Comparison of ENCODE assay signal across 11 cellular contexts in genomic region chr5:83925321-83925877, GRCh38.
DNase-seq lines count a peak whose midpoint lies in the region; ATAC-seq and TF ChIP-seq lines count a peak whose summit lies in the region.
"Had no signal": no experiment of that assay in that cellular context is flagged by ENCODE, and none has a peak within 500 bp of the region (broad histone marks: within the 10 kb centered on the region; RNA-seq: fewer than 3 reads in every experiment).

No MANE protein-coding gene starts in this region.

- POLR2A ChIA-PET in HCT116 (lab: Charles Lee) = no interaction called here

- RAD21 ChIA-PET in HCT116 (lab: Charles Lee; ENCODE audit: low non-redundant PET in 1 of 2, low total read pairs in 2 of 2, uncharacterized antibody in 2 of 2, unreplicated experiment in 2 of 2) = no interaction called here

- peak overlapping the region; percentile 30; the same call in 1 of the 2 replicates for H3K4me2 ChIP-seq in HCT116 (ENCODE audit: low read length)

- peak overlapping the region; percentile 21; the same call in 1 of the 2 replicates for H3K4me3 ChIP-seq in ACC112 (ENCODE audit: low read depth, low read length)
- no peak overlapping the region for H3K4me3 ChIP-seq in HCT116 (replicated peaks in 1 of 2; ENCODE audit: low read depth in 1 of 2, low read length in 2 of 2)
- no peak overlapping the region for H3K4me3 ChIP-seq in astrocyte of the cerebellum (ENCODE audit: low read depth, low read length)
- H3K4me3 ChIP-seq in left lung = no peak overlapping the region
- H3K4me3 ChIP-seq in BE2C (ENCODE audit: low read depth, low read length) = no peak overlapping the region
- H3K4me3 ChIP-seq: upper lobe of right lung had no signal

- no peak overlapping the region for H3K9ac ChIP-seq in HCT116 (ENCODE audit: low read length)

- no peak for TF ChIP-seq POLR2A in HCT116 (IDR thresholded peaks at IDR 0.05; ENCODE audit: borderline replicate concordance, extremely low read depth, insufficient read depth, insufficient read length)

- ATAC-seq in HCT116 = peak; percentile 78
- ATAC-seq in left lung = peak; percentile 30
- ATAC-seq: Panc1, upper lobe of right lung had no signal

- BruUV-seq in HCT116 (replicated peaks; lab: Mats Ljungman, UMichigan) = no TSS peak

- TF ChIP-seq CTCF in HCT116 (IDR thresholded peaks at IDR 0.05 in 2 of 3, conservative IDR thresholded peaks at IDR 0.05 in 1 of 3; ENCODE audit: borderline replicate concordance in 1 of 3, insufficient read depth in 1 of 3, low read depth in 2 of 3, low read length in 2 of 3) = no peak
- TF ChIP-seq CTCF in astrocyte of the cerebellum (IDR thresholded peaks at IDR 0.05; ENCODE audit: low read depth, low read length, missing control alignments) = no peak
- TF ChIP-seq CTCF in left lung (IDR thresholded peaks at IDR 0.05) = no peak
- no peak for TF ChIP-seq CTCF in BE2C (IDR thresholded peaks at IDR 0.05; ENCODE audit: low read depth, low read length)

- H2AFZ ChIP-seq in ACC112 (ENCODE audit: low read length, unreplicated experiment) (peak overlapping the region; percentile 71), HCT116 (ENCODE audit: low read depth, low read length, poor library complexity, severe bottlenecking) (peak overlapping the region; percentile 36)

- H3K9me2 ChIP-seq in HCT116 (ENCODE audit: insufficient read depth) = no peaks in the 10 kb centered on the region

- in situ Hi-C loops in astrocyte of the cerebellum (cut with HindIII; ENCODE audit: low sequenced_read_pairs) = no loop called here

- H3K79me2 ChIP-seq in ACC112 (ENCODE audit: control insufficient read depth, insufficient read depth, low read length, unreplicated experiment) (no peaks in the 10 kb centered on the region), HCT116 (ENCODE audit: insufficient read depth, low read length) (no peaks in the 10 kb centered on the region)

- DNase-seq in HCT116 (ENCODE audit: low read depth, low spot score) (peak; percentile 4), astrocyte of the cerebellum (ENCODE audit: low read depth) (peak; percentile 87), left lung (no peak), NCI-H146 (lab: John Stamatoyannopoulos, UW) (no peak), BE2C (no peak)
- no peak for DNase-seq in activated naive CD4-positive, alpha-beta T cell treated with Interleukin-2 at 50 U/mL for 16 hours
- DNase-seq in stimulated activated CD4-positive, alpha-beta T cell treated with anti-CD3 and anti-CD28 coated beads, Interleukin-12 subunit alpha, Interleukin-12 subunit beta, amount 100 ng/mL, for 4 hours = no peak
- DNase-seq: activated CD8-positive, alpha-beta memory T cell treated with anti-CD3 and anti-CD28 coated beads, Interleukin-2, amount 50 U/mL, for 48 hours; upper lobe of right lung had no signal

- H3K27me3 ChIP-seq in ACC112 (ENCODE audit: insufficient read depth, low read length) = no peaks in the 10 kb centered on the region
- no peaks in the 10 kb centered on the region for H3K27me3 ChIP-seq in HCT116 (ENCODE audit: insufficient read depth, low read length)
- H3K27me3 ChIP-seq in left lung = no peaks in the 10 kb centered on the region
- no peaks in the 10 kb centered on the region for H3K27me3 ChIP-seq in BE2C
- H3K27me3 ChIP-seq: upper lobe of right lung had no signal

- CTCF ChIA-PET in HCT116 (lab: Charles Lee) = no interaction called here

- H3K27ac ChIP-seq in ACC112 (ENCODE audit: low read depth, low read length) (peak overlapping the region; percentile 72), HCT116 (ENCODE audit: low read depth, low read length) (no peak overlapping the region), left lung (no peak overlapping the region)
- H3K27ac ChIP-seq: upper lobe of right lung had no signal

- intact Hi-C loops in HCT116 (cut with micrococcal nuclease) (no loop called here), left lung (cut with DNase I) (no loop called here)

- no peaks in the 10 kb centered on the region for H4K20me1 ChIP-seq in HCT116 (ENCODE audit: insufficient read depth)

- TF ChIP-seq RAD21 in HCT116 (IDR thresholded peaks at IDR 0.05; ENCODE audit: low read depth) = no peak

- no peaks in the 10 kb centered on the region for H3K9me3 ChIP-seq in HCT116 (ENCODE audit: control insufficient read depth in 1 of 2, insufficient read depth in 1 of 2, low read depth in 1 of 2, low read length in 2 of 2)
- peaks cover 0 to 4% of the 10 kb centered on the region in 2 donors for H3K9me3 ChIP-seq in left lung
- H3K9me3 ChIP-seq in BE2C = no peaks in the 10 kb centered on the region
- H3K9me3 ChIP-seq: upper lobe of right lung had no signal

- H3K4me1 ChIP-seq in ACC112 (ENCODE audit: control insufficient read depth, insufficient read depth, low read length, unreplicated experiment) (peaks cover 29% of the 10 kb centered on the region), HCT116 (ENCODE audit: control insufficient read depth in 1 of 2, insufficient read depth in 2 of 2, low read length in 2 of 2) (peaks cover 3 to 5% of the 10 kb centered on the region in 2 experiments; a peak in 3 of 4 replicates), left lung (peaks cover 0 to 4% of the 10 kb centered on the region in 2 donors), BE2C (peaks cover 17% of the 10 kb centered on the region)

- no peaks in the 10 kb centered on the region for H3K36me3 ChIP-seq in ACC112 (ENCODE audit: insufficient read depth, low read length)
- no peaks in the 10 kb centered on the region for H3K36me3 ChIP-seq in HCT116 (ENCODE audit: control insufficient read depth in 1 of 2, insufficient read depth in 2 of 2, low read length in 2 of 2)
- H3K36me3 ChIP-seq in left lung = no peaks in the 10 kb centered on the region
- H3K36me3 ChIP-seq in BE2C = no peaks in the 10 kb centered on the region
- H3K36me3 ChIP-seq: upper lobe of right lung had no signal

TF ChIP-seq in HCT116, 20 proteins besides CTCF, POLR2A, EP300 and RAD21:
- TF ChIP-seq ATF3 (IDR thresholded peaks at IDR 0.05) (no peak), SIN3A (IDR thresholded peaks at IDR 0.05; ENCODE audit: low read depth) (no peak), REST (IDR thresholded peaks at IDR 0.05; ENCODE audit: low read depth) (no peak), EZH2phosphoT487 (IDR thresholded peaks at IDR 0.05; ENCODE audit: borderline replicate concordance) (no peak), YY1 (IDR thresholded peaks at IDR 0.05; ENCODE audit: extremely low read depth, insufficient replicate concordance, low read depth, low read length) (no peak), CBX3 (IDR thresholded peaks at IDR 0.05; ENCODE audit: low read depth) (no peak), JUND (IDR thresholded peaks at IDR 0.05) (no peak), EGR1 (IDR thresholded peaks at IDR 0.05; ENCODE audit: low read depth) (no peak), FOSL1 (IDR thresholded peaks at IDR 0.05; ENCODE audit: low read depth) (no peak), ZNF274 (IDR thresholded peaks at IDR 0.05; ENCODE audit: low read depth, low read length) (no peak), TCF7L2 (IDR thresholded peaks at IDR 0.05; ENCODE audit: borderline replicate concordance, extremely low read depth, insufficient read depth, insufficient read length) (no peak), CEBPB (IDR thresholded peaks at IDR 0.05; ENCODE audit: low read depth) (no peak)

Comparison
In these comparisons a context has a peak if more than half of its experiments do, and no peak if none do; other contexts are left out.
1. DNase-seq: peak in HCT116 (single experiment) and astrocyte of the cerebellum (single experiment); none in left lung (0 of 2), NCI-H146 (single experiment), BE2C (single experiment), activated naive CD4-positive, alpha-beta T cell treated with Interleukin-2 at 50 U/mL for 16 hours (single experiment) and stimulated activated CD4-positive, alpha-beta T cell treated with anti-CD3 and anti-CD28 coated beads, Interleukin-12 subunit alpha, Interleukin-12 subunit beta, amount 100 ng/mL, for 4 hours (single experiment).